ENCODE assay signal across 1 cellular context in the genomic region with DNA sequence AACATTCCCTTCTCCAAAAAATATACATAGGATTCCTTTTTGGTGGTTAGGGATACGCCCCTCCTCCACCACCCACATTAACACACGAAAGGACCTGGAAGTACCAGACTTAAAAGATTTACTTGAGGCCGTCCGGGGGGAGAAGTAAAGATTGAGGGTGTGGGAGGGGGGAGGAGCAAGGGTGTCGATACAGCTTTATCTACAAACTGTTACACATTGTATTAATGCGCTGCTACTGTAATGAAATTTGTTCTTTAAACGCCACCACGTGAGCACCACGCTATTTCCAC.
TF ChIP-seq lines count a peak whose summit lies in the region.

No MANE protein-coding gene starts in this region.

TF ChIP-seq in GM23338, 12 proteins besides CTCF, POLR2A, EP300 and RAD21 (continued from another document):
- TF ChIP-seq, protein P1, sequence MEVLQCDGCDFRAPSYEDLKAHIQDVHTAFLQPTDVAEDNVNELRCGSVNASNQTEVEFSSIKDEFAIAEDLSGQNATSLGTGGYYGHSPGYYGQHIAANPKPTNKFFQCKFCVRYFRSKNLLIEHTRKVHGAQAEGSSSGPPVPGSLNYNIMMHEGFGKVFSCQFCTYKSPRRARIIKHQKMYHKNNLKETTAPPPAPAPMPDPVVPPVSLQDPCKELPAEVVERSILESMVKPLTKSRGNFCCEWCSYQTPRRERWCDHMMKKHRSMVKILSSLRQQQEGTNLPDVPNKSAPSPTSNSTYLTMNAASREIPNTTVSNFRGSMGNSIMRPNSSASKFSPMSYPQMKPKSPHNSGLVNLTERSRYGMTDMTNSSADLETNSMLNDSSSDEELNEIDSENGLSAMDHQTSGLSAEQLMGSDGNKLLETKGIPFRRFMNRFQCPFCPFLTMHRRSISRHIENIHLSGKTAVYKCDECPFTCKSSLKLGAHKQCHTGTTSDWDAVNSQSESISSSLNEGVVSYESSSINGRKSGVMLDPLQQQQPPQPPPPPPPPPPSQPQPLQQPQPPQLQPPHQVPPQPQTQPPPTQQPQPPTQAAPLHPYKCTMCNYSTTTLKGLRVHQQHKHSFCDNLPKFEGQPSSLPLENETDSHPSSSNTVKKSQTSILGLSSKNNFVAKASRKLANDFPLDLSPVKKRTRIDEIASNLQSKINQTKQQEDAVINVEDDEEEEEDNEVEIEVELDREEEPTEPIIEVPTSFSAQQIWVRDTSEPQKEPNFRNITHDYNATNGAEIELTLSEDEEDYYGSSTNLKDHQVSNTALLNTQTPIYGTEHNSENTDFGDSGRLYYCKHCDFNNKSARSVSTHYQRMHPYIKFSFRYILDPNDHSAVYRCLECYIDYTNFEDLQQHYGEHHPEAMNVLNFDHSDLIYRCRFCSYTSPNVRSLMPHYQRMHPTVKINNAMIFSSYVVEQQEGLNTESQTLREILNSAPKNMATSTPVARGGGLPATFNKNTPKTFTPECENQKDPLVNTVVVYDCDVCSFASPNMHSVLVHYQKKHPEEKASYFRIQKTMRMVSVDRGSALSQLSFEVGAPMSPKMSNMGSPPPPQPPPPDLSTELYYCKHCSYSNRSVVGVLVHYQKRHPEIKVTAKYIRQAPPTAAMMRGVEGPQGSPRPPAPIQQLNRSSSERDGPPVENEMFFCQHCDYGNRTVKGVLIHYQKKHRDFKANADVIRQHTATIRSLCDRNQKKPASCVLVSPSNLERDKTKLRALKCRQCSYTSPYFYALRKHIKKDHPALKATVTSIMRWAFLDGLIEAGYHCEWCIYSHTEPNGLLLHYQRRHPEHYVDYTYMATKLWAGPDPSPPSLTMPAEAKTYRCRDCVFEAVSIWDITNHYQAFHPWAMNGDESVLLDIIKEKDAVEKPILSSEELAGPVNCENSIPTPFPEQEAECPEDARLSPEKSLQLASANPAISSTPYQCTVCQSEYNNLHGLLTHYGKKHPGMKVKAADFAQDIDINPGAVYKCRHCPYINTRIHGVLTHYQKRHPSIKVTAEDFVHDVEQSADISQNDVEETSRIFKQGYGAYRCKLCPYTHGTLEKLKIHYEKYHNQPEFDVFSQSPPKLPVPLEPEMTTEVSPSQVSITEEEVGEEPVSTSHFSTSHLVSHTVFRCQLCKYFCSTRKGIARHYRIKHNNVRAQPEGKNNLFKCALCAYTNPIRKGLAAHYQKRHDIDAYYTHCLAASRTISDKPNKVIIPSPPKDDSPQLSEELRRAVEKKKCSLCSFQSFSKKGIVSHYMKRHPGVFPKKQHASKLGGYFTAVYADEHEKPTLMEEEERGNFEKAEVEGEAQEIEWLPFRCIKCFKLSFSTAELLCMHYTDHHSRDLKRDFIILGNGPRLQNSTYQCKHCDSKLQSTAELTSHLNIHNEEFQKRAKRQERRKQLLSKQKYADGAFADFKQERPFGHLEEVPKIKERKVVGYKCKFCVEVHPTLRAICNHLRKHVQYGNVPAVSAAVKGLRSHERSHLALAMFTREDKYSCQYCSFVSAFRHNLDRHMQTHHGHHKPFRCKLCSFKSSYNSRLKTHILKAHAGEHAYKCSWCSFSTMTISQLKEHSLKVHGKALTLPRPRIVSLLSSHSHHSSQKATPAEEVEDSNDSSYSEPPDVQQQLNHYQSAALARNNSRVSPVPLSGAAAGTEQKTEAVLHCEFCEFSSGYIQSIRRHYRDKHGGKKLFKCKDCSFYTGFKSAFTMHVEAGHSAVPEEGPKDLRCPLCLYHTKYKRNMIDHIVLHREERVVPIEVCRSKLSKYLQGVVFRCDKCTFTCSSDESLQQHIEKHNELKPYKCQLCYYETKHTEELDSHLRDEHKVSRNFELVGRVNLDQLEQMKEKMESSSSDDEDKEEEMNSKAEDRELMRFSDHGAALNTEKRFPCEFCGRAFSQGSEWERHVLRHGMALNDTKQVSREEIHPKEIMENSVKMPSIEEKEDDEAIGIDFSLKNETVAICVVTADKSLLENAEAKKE (CRISPR knock-in tag; IDR thresholded peaks at IDR 0.05), result no peak
- TF ChIP-seq STAT1 (IDR thresholded peaks at IDR 0.05; ENCODE audit: unreplicated experiment), result no peak
- TF ChIP-seq, protein P2, sequence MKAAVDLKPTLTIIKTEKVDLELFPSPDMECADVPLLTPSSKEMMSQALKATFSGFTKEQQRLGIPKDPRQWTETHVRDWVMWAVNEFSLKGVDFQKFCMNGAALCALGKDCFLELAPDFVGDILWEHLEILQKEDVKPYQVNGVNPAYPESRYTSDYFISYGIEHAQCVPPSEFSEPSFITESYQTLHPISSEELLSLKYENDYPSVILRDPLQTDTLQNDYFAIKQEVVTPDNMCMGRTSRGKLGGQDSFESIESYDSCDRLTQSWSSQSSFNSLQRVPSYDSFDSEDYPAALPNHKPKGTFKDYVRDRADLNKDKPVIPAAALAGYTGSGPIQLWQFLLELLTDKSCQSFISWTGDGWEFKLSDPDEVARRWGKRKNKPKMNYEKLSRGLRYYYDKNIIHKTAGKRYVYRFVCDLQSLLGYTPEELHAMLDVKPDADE (IDR thresholded peaks at IDR 0.05), result no peak
TF ChIP-seq in GM23338: peak in this region for 0.
